ENCODE assay signal across 9 cellular contexts in genomic region chr3:157104928-157105652, GRCh38. TPM values are rescaled to one million over a fixed set of nuclear protein-coding genes. Genes with fewer than 3 reads are reported as not detected.
DNase-seq lines count a peak whose midpoint lies in the region; ATAC-seq and TF ChIP-seq lines count a peak whose summit lies in the region.
"Had no signal": no experiment of that assay in that cellular context is flagged by ENCODE, and none has a peak within 500 bp of the region (broad histone marks: within the 10 kb centered on the region; RNA-seq: fewer than 3 reads in every experiment).

No MANE protein-coding gene starts in this region.

- no peak for TF ChIP-seq CTCF in body of pancreas (IDR thresholded peaks at IDR 0.05)

- H3K27ac ChIP-seq in body of pancreas: no peak overlapping the region
- H3K27ac ChIP-seq: right lobe of liver had no signal

- H3K27me3 Mint-ChIP-seq in memory B cell: no peaks in the 10 kb centered on the region
- H3K27me3 Mint-ChIP-seq: dendritic cell treated with granulocyte-macrophage colony-stimulating factor and Interleukin-4, amounts not matched to agents 40 ng/mL and 50 ng/mL, for 4 days had no signal

- peak overlapping the region; percentile 15 for H3K4me3 Mint-ChIP-seq in memory B cell
- H3K4me3 Mint-ChIP-seq: dendritic cell treated with granulocyte-macrophage colony-stimulating factor and Interleukin-4, amounts not matched to agents 40 ng/mL and 50 ng/mL, for 4 days had no signal

- H3K4me1 ChIP-seq in body of pancreas: peaks cover 6% of the 10 kb centered on the region

- peak overlapping the region; percentile 97 for H3K27ac Mint-ChIP-seq in memory B cell
- H3K27ac Mint-ChIP-seq: dendritic cell treated with granulocyte-macrophage colony-stimulating factor and Interleukin-4, amounts not matched to agents 40 ng/mL and 50 ng/mL, for 4 days had no signal

- H3K36me3 ChIP-seq in H7 (replicated peaks; ENCODE audit: control insufficient read depth, insufficient read depth, low read length): no peaks in the 10 kb centered on the region
- no peaks in the 10 kb centered on the region for H3K36me3 ChIP-seq in body of pancreas (replicated peaks in 1 of 2; ENCODE audit: insufficient read depth in 1 of 2, low read depth in 2 of 2)
- H3K36me3 ChIP-seq: right lobe of liver had no signal

- WGBS in body of pancreas, 2 donors: 74 to 77% methylated on average over 6 to 7 of the region's 7 CpGs

- H3K27me3 ChIP-seq in H7 (ENCODE audit: control insufficient read depth, insufficient read depth, low read length) (no peaks in the 10 kb centered on the region), body of pancreas (no peaks in the 10 kb centered on the region)
- H3K27me3 ChIP-seq: right lobe of liver had no signal

- no peaks in the 10 kb centered on the region for H3K9me3 Mint-ChIP-seq in memory B cell
- H3K9me3 Mint-ChIP-seq: dendritic cell treated with granulocyte-macrophage colony-stimulating factor and Interleukin-4, amounts not matched to agents 40 ng/mL and 50 ng/mL, for 4 days had no signal

- peak; percentile 79 for DNase-seq in H7
- peak; percentile 56 to 98 (median 92) for DNase-seq in NCI-H1417 (lab: John Stamatoyannopoulos, UW)
- peak; percentile 47 to 48 for DNase-seq in memory B cell (ENCODE audit: low spot score in 2 of 2)
- no peak for DNase-seq in cerebellum (ENCODE audit: low spot score)
- no peak for DNase-seq in body of pancreas
- no peak for DNase-seq in islet precursor cell
- DNase-seq: right lobe of liver had no signal

- H3K36me3 Mint-ChIP-seq in memory B cell: no peaks in the 10 kb centered on the region

- H3K4me1 Mint-ChIP-seq in memory B cell: peaks cover 24% of the 10 kb centered on the region

- TF ChIP-seq POLR2A in body of pancreas (IDR thresholded peaks at IDR 0.05): no peak

- peak; percentile 75 for ATAC-seq in GM18909 (IDR thresholded peaks at IDR 0.05; ENCODE audit: poor library complexity, unreplicated experiment)
- ATAC-seq in memory B cell (ENCODE audit: low read depth): peak; percentile 96
- no peak for ATAC-seq in body of pancreas

- intact Hi-C loops in body of pancreas (cut with DNase I): no loop called here

- H3K4me3 ChIP-seq in H7 (ENCODE audit: insufficient read depth, low read depth, low read length) (no peak overlapping the region), body of pancreas (no peak overlapping the region)
- H3K4me3 ChIP-seq: right lobe of liver had no signal

- H3K9me3 ChIP-seq in body of pancreas: no peaks in the 10 kb centered on the region
- H3K9me3 ChIP-seq: right lobe of liver had no signal

RNA-seq across cellular contexts. Expression of gene CCNL1, which starts 54.9 kb away (rescaled TPM):
- total RNA-seq in H7 (2014; rRNA removed; shearing (Covaris generic)): 41.1 and 75.1 TPM in 2 replicates
- total RNA-seq in cerebellum (139 TPM), body of pancreas (100 to 1,000 TPM; 194 to 196 TPM)

Comparison
In these comparisons a context has a peak if more than half of its experiments do, and no peak if none do; other contexts are left out.
1. DNase-seq: peak in H7 (single experiment), NCI-H1417 (3 of 3) and memory B cell (2 of 2); none in cerebellum (single experiment), body of pancreas (0 of 4) and islet precursor cell (single experiment).